ENCODE assay signal across 1 cellular context in the genomic region with DNA sequence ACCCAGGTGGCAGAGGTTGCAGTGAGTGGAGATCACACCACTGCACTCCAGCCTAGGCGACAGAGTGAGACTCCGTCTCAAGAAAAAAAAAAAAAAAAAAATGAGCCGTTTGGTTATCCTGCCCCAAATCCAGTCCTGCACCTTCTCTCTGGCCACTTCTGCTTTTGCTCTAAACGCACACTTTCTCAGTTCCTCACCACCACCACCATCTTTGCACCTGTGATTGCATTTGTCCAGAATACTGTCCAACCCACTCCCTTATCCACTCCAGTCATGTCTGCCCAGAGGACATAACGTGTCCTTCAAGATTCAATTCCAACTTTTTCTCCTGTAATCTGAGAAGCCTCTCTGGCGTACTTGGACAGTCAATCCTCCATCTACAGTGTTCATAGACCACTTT.
TF ChIP-seq lines count a peak whose summit lies in the region.

No MANE protein-coding gene starts in this region.

TF ChIP-seq in HepG2, 621 proteins besides CTCF, POLR2A, EP300 and RAD21:
- TF ChIP-seq SIN3A (IDR thresholded peaks at IDR 0.05; ENCODE audit: borderline replicate concordance, low read depth, low read length) (no peak), SRSF1 (optimal IDR thresholded peaks at IDR 0.05; ENCODE audit: low read depth, low read length) (no peak), XBP1 (CRISPR knock-in tag; IDR thresholded peaks at IDR 0.05) (no peak), ZNF788 (CRISPR knock-in tag; IDR thresholded peaks at IDR 0.05; ENCODE audit: borderline replicate concordance) (no peak), ZNF256 (CRISPR knock-in tag; conservative IDR thresholded peaks at IDR 0.05) (no peak), ZNF724P (CRISPR knock-in tag; IDR thresholded peaks at IDR 0.05; ENCODE audit: borderline replicate concordance) (no peak)
- TF ChIP-seq, protein P1, sequence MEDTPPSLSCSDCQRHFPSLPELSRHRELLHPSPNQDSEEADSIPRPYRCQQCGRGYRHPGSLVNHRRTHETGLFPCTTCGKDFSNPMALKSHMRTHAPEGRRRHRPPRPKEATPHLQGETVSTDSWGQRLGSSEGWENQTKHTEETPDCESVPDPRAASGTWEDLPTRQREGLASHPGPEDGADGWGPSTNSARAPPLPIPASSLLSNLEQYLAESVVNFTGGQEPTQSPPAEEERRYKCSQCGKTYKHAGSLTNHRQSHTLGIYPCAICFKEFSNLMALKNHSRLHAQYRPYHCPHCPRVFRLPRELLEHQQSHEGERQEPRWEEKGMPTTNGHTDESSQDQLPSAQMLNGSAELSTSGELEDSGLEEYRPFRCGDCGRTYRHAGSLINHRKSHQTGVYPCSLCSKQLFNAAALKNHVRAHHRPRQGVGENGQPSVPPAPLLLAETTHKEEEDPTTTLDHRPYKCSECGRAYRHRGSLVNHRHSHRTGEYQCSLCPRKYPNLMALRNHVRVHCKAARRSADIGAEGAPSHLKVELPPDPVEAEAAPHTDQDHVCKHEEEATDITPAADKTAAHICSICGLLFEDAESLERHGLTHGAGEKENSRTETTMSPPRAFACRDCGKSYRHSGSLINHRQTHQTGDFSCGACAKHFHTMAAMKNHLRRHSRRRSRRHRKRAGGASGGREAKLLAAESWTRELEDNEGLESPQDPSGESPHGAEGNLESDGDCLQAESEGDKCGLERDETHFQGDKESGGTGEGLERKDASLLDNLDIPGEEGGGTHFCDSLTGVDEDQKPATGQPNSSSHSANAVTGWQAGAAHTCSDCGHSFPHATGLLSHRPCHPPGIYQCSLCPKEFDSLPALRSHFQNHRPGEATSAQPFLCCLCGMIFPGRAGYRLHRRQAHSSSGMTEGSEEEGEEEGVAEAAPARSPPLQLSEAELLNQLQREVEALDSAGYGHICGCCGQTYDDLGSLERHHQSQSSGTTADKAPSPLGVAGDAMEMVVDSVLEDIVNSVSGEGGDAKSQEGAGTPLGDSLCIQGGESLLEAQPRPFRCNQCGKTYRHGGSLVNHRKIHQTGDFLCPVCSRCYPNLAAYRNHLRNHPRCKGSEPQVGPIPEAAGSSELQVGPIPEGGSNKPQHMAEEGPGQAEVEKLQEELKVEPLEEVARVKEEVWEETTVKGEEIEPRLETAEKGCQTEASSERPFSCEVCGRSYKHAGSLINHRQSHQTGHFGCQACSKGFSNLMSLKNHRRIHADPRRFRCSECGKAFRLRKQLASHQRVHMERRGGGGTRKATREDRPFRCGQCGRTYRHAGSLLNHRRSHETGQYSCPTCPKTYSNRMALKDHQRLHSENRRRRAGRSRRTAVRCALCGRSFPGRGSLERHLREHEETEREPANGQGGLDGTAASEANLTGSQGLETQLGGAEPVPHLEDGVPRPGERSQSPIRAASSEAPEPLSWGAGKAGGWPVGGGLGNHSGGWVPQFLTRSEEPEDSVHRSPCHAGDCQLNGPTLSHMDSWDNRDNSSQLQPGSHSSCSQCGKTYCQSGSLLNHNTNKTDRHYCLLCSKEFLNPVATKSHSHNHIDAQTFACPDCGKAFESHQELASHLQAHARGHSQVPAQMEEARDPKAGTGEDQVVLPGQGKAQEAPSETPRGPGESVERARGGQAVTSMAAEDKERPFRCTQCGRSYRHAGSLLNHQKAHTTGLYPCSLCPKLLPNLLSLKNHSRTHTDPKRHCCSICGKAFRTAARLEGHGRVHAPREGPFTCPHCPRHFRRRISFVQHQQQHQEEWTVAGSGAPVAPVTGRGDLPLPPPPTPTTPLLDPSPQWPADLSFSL (CRISPR knock-in tag; IDR thresholded peaks at IDR 0.05): no peak
- TF ChIP-seq, protein P2, sequence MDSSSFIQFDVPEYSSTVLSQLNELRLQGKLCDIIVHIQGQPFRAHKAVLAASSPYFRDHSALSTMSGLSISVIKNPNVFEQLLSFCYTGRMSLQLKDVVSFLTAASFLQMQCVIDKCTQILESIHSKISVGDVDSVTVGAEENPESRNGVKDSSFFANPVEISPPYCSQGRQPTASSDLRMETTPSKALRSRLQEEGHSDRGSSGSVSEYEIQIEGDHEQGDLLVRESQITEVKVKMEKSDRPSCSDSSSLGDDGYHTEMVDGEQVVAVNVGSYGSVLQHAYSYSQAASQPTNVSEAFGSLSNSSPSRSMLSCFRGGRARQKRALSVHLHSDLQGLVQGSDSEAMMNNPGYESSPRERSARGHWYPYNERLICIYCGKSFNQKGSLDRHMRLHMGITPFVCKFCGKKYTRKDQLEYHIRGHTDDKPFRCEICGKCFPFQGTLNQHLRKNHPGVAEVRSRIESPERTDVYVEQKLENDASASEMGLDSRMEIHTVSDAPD (CRISPR knock-in tag; IDR thresholded peaks at IDR 0.05): no peak
